ENCODE assay signal across 34 cellular contexts in the genomic region with DNA sequence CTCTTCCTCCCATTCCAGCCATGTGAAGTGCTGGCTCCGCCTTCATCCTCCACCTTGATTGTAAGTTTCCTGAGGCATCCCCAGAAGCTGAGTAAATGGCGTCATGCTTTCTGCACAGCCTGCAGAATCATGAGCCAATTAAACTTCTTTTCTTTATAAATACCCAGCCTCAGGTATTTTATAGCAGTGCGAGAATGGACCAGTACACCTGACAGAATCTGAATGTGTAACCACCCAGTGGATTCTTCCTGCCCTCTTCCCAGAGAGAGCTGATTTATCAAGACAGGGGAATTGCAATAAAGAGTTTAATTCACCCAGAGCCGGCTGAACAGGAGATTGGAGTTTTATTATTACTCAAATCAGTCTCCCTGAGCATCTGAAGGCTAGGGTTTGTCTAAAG.
"Had no signal": no experiment of that assay in that cellular context is flagged by ENCODE, and none has a peak within 500 bp of the region (broad histone marks: within the 10 kb centered on the region; RNA-seq: fewer than 3 reads in every experiment).

No MANE protein-coding gene starts in this region.

- H3K36me3 ChIP-seq: MG63 had no signal

- H3K27me3 ChIP-seq: MG63 had no signal

- H3K4me3 ChIP-seq: MG63 had no signal

- H3K9me3 ChIP-seq: MG63 had no signal

- DNase-seq: Karpas-422, Kasumi-1, MG63, MM.1S, MV-4-11, NCI-H1048, NCI-H1092, NCI-H1092 treated with DMSO at 0.1 percent for 48 hours, NCI-H1105, NCI-H1105 treated with DMSO at 0.1 percent for 48 hours, NCI-H1417, NCI-H1417 treated with DMSO at 0.1 percent for 48 hours, NCI-H1436, NCI-H1436 treated with DMSO at 0.1 percent for 48 hours, NCI-H146, NCI-H1694, NCI-H1694 treated with DMSO at 0.1 percent for 48 hours, NCI-H187, NCI-H187 treated with DMSO at 0.1 percent for 48 hours, NCI-H1930, NCI-H2029, NCI-H2029 treated with DMSO at 0.1 percent for 48 hours, NCI-H2081, NCI-H2081 treated with DMSO at 0.1 percent for 48 hours, NCI-H2107, NCI-H2171, NCI-H2171 treated with DMSO at 0.1 percent for 48 hours, NCI-H2227 treated with DMSO at 0.1 percent for 48 hours, NCI-H226, NCI-H345, NCI-H446, NCI-H446 treated with DMSO at 0.1 percent for 48 hours, NCI-H510A, NCI-H510A treated with DMSO at 0.1 percent for 48 hours had no signal
